In genomic region chr1:9590201-9590600, GRCh38 we compare ENCODE assay signal across 7 cellular contexts. TPM values are rescaled to one million over a fixed set of nuclear protein-coding genes. Genes with fewer than 3 reads are reported as not detected.
A peak's percentile ranks its signal among the peaks of the same experiment; 100 is the strongest.
DNase-seq lines count a peak whose midpoint lies in the region; ATAC-seq, FAIRE-seq and TF ChIP-seq lines count a peak whose summit lies in the region.

No MANE protein-coding gene starts in this region.

- POLR2A ChIA-PET in IMR-90 (lab: Charles Lee; ENCODE audit: unreplicated experiment) = no interaction called here
- POLR2A ChIA-PET in GM12878 (lab: Charles Lee) = interaction anchor here (0.7 to 1.6 kb wide), 4 partner anchors 25 to 65 kb away, joined by 3 to 8 read pairs (median 4); no protein-coding TSS in a partner anchor

- H2AK5ac ChIP-seq in IMR-90 (ENCODE audit: low read depth, low read length) = 0 out of 2 replicates have a peak overlapping the region, but pooled peaks have one; percentile 1

- H3K27ac ChIP-seq in DND-41 (ENCODE audit: low read length) = peak overlapping the region; percentile 78
- H3K27ac ChIP-seq in IMR-90 (ENCODE audit: insufficient read depth, low read length) = no peak overlapping the region
- H3K27ac ChIP-seq in GM12878 (ENCODE audit: control insufficient read depth, insufficient read depth) = no peak overlapping the region
- H3K27ac ChIP-seq in esophagus muscularis mucosa (replicated peaks in 1 of 4) = peak overlapping the region in 1 of 4 donors; percentile 75

- H2AFZ ChIP-seq in DND-41 (ENCODE audit: low read depth, low read length) (no peak overlapping the region), IMR-90 (replicated peaks; ENCODE audit: low read length, poor library complexity) (peak overlapping the region; percentile 5), GM12878 (ENCODE audit: control insufficient read depth, low read depth, low read length) (no peak overlapping the region)

- TF ChIP-seq POLR2A in IMR-90 (IDR thresholded peaks at IDR 0.05; ENCODE audit: low read depth, low read length) = no peak
- no peak for TF ChIP-seq POLR2A in GM12878 (IDR thresholded peaks at IDR 0.05; ENCODE audit: low read depth, low read length)
- TF ChIP-seq POLR2A in esophagus muscularis mucosa (IDR thresholded peaks at IDR 0.05; ENCODE audit: low read depth) = no peak

- in situ Hi-C loops in IMR-90 (cut with MboI; ENCODE audit: low sequenced_read_pairs) (no loop called here), GM12878 (cut with MboI) (no loop called here)

- WGBS in IMR-90 (ENCODE audit: extremely low coverage in 2 of 2, insufficient read length in 1 of 2), 2 experiments = 91% methylated on average over 4 of the region's 7 CpGs; no CpG with 5 or more reads in 1 of the 2 experiments
- 52% methylated on average over 7 of the region's 7 CpGs for WGBS in GM12878 (ENCODE audit: insufficient coverage, insufficient replicate concordance, low lambda C conversion rate, missing lambda C conversion rate)
- WGBS in esophagus muscularis mucosa = 81% methylated on average over 7 of the region's 7 CpGs

- H3K9me3 ChIP-seq in DND-41 (ENCODE audit: insufficient read depth, low read length, severe bottlenecking) (no peaks in the 10 kb centered on the region), IMR-90 (ENCODE audit: control insufficient read depth, insufficient read depth, low read length) (no peaks in the 10 kb centered on the region), GM12878 (replicated peaks; ENCODE audit: control insufficient read depth, insufficient read depth, low read length) (no peaks in the 10 kb centered on the region), esophagus muscularis mucosa (no peaks in the 10 kb centered on the region)

- H3K79me2 ChIP-seq in DND-41 (ENCODE audit: insufficient read depth, low read length) (peaks cover 64% of the 10 kb centered on the region), GM12878 (ENCODE audit: control insufficient read depth, insufficient read depth, low read length) (peaks cover 54% of the 10 kb centered on the region)

- no peak for FAIRE-seq in GM12878 (lab: Jason Lieb, UNC)

- H3K9me3 Mint-ChIP-seq in nephron = no peaks in the 10 kb centered on the region

- H3K14ac ChIP-seq in IMR-90 (replicated peaks; ENCODE audit: low read depth, low read length) = no peak overlapping the region

- peaks cover 37% of the 10 kb centered on the region for H3K4me1 Mint-ChIP-seq in nephron

- SMC1A ChIA-PET in GM12878 (lab: Charles Lee; ENCODE audit: uncharacterized antibody, unreplicated experiment) = interaction anchor here (0.8 to 1.5 kb wide), 8 partner anchors 27 to 510 kb away, joined by 3 to 5 read pairs (median 3); no protein-coding TSS in a partner anchor

- H3K27me3 Mint-ChIP-seq in nephron (ENCODE audit: low read depth) = no peaks in the 10 kb centered on the region

- 0 out of 2 replicates have a peak overlapping the region, but pooled peaks have one; percentile 79 for H3K23ac ChIP-seq in IMR-90 (ENCODE audit: low read depth, low read length)

- no peak for DNase-seq in DND-41
- DNase-seq in IMR-90 = no peak
- DNase-seq in GM12878 (ENCODE audit: low read depth, low spot score) = no peak
- DNase-seq in activated CD4-positive, CD25-positive, alpha-beta regulatory T cell (lab: John Stamatoyannopoulos, UW) = no peak
- no peak for DNase-seq in esophagus muscularis mucosa (ENCODE audit: extremely low spot score)

- peaks cover 23% of the 10 kb centered on the region for H3K36me3 ChIP-seq in DND-41 (ENCODE audit: insufficient read depth, low read length)
- H3K36me3 ChIP-seq in IMR-90 (ENCODE audit: control insufficient read depth, insufficient read depth, low read length) = no peaks in the 10 kb centered on the region
- no peaks in the 10 kb centered on the region; a peak in 1 of 4 replicates for H3K36me3 ChIP-seq in GM12878 (ENCODE audit: control insufficient read depth in 2 of 2, insufficient read depth in 2 of 2, low read length in 1 of 2)
- H3K36me3 ChIP-seq in esophagus muscularis mucosa = no peaks in the 10 kb centered on the region

- no peak overlapping the region for H4K8ac ChIP-seq in IMR-90 (ENCODE audit: low read depth in 2 of 2, low read length in 2 of 2)

- H4K91ac ChIP-seq in IMR-90 (ENCODE audit: insufficient read depth, low read depth, low read length) = no peak overlapping the region

- no peak overlapping the region for H3K4ac ChIP-seq in IMR-90 (ENCODE audit: low read depth, low read length)

- no TSS peak for BruUV-seq in IMR-90 (replicated peaks; lab: Mats Ljungman, UMichigan)
- no TSS peak for BruUV-seq in GM12878 (replicated peaks; lab: Mats Ljungman, UMichigan)

- H3K18ac ChIP-seq in IMR-90 (ENCODE audit: low read depth, low read length) = no peak overlapping the region

- H2BK120ac ChIP-seq in IMR-90 (ENCODE audit: low read depth, low read length) = no peak overlapping the region

- TF ChIP-seq CTCF in DND-41 (IDR thresholded peaks at IDR 0.05; ENCODE audit: borderline replicate concordance, extremely low read depth, low read length, poor library complexity, severe bottlenecking) (no peak), IMR-90 (conservative IDR thresholded peaks at IDR 0.05; ENCODE audit: low read depth, low read length) (no peak), GM12878 (IDR thresholded peaks at IDR 0.05 in 2 of 3, conservative IDR thresholded peaks at IDR 0.05 in 1 of 3; ENCODE audit: control insufficient read depth in 2 of 3, extremely low read depth in 1 of 3, insufficient read depth in 1 of 3, low read depth in 3 of 3, low read length in 3 of 3) (no peak), nephron (IDR thresholded peaks at IDR 0.05; ENCODE audit: unreplicated experiment in 3 of 3) (no peak), esophagus muscularis mucosa (IDR thresholded peaks at IDR 0.05) (no peak)

- RAD21 ChIA-PET in GM12878 (lab: Charles Lee; ENCODE audit: unreplicated experiment) = interaction anchor here (1.1 to 2.9 kb wide), 6 partner anchors 25 to 278 kb away, joined by 3 to 13 read pairs (median 6); no protein-coding TSS in a partner anchor

- no peak overlapping the region for H4K5ac ChIP-seq in IMR-90 (ENCODE audit: low read depth, low read length)

- H2BK15ac ChIP-seq in IMR-90 (ENCODE audit: low read depth, low read length) = no peak overlapping the region

- H3K4me2 ChIP-seq in DND-41 (ENCODE audit: insufficient read depth, low read length) (peak overlapping the region; percentile 96), IMR-90 (ENCODE audit: low read depth, low read length) (no peak overlapping the region; the same call in 1 of the 2 replicates), GM12878 (ENCODE audit: control insufficient read depth, insufficient read depth) (peak overlapping the region; percentile 95)

- H4K20me1 ChIP-seq in DND-41 (ENCODE audit: insufficient read depth, low read length) = peaks cover 61% of the 10 kb centered on the region
- H4K20me1 ChIP-seq in IMR-90 (ENCODE audit: insufficient read depth, low read length) = peaks cover 36% of the 10 kb centered on the region
- peaks cover 3% of the 10 kb centered on the region; the same call in 1 of the 2 replicates for H4K20me1 ChIP-seq in GM12878 (ENCODE audit: control insufficient read depth, insufficient read depth)

- H3K9me1 ChIP-seq in IMR-90 (ENCODE audit: insufficient read depth, low read length) = peaks cover 21% of the 10 kb centered on the region

- intact Hi-C loops in IMR-90 (cut with micrococcal nuclease) = no loop called here
- intact Hi-C loops in GM12878 (cut with micrococcal nuclease; ENCODE audit: unreplicated experiment) = no loop called here
- intact Hi-C loops in esophagus muscularis mucosa (cut with DNase I) = no loop called here

- H3K27ac Mint-ChIP-seq in nephron = no peak overlapping the region

- H2AK9ac ChIP-seq in IMR-90 (replicated peaks; ENCODE audit: low read depth, low read length, poor library complexity) = peak overlapping the region; percentile 74

- H3K4me3 Mint-ChIP-seq in nephron = peak overlapping the region; percentile 86 to 94 (median 93)

- H3K4me3 ChIP-seq in DND-41 (ENCODE audit: low read depth in 1 of 2, low read length in 2 of 2) (peak overlapping the region; percentile 81 to 87; a peak in 3 of 4 replicates), IMR-90 (ENCODE audit: insufficient read depth, low read depth, low read length) (no peak overlapping the region), GM12878 (peak overlapping the region; percentile 73), esophagus muscularis mucosa (peak overlapping the region in 2 of 4 donors; percentile 70 to 84)

- no peaks in the 10 kb centered on the region for H3K36me3 Mint-ChIP-seq in nephron (ENCODE audit: low read depth)

- TF ChIP-seq RAD21 in IMR-90 (IDR thresholded peaks at IDR 0.05; ENCODE audit: low read length) (no peak), GM12878 (IDR thresholded peaks at IDR 0.05; ENCODE audit: insufficient read depth, low read depth, low read length) (no peak)

- H3K9ac ChIP-seq in DND-41 (ENCODE audit: low read depth, low read length) = peak overlapping the region; percentile 77
- no peak overlapping the region for H3K9ac ChIP-seq in IMR-90 (ENCODE audit: low read depth, low read length)
- peak overlapping the region; percentile 81 for H3K9ac ChIP-seq in GM12878 (ENCODE audit: control insufficient read depth, insufficient read depth, low read length)

- ATAC-seq in DND-41 (ENCODE audit: insufficient read depth, low read depth) = no peak
- no peak for ATAC-seq in IMR-90 (ENCODE audit: low read depth)
- ATAC-seq in GM12878 = no peak
- no peak for ATAC-seq in GM19328 (IDR thresholded peaks at IDR 0.05; ENCODE audit: unreplicated experiment)

- peaks cover 16 to 57% of the 10 kb centered on the region in 2 experiments for H3K79me1 ChIP-seq in IMR-90 (ENCODE audit: low read depth in 1 of 2, low read length in 2 of 2)

- TF ChIP-seq EP300 in GM12878 (IDR thresholded peaks at IDR 0.05; ENCODE audit: borderline replicate concordance in 1 of 2, control insufficient read depth in 1 of 2, low read depth in 2 of 2, low read length in 2 of 2) (no peak; a peak in 1 of 4 replicates), esophagus muscularis mucosa (IDR thresholded peaks at IDR 0.05) (no peak)

- no peak overlapping the region for H3K56ac ChIP-seq in IMR-90 (ENCODE audit: extremely low read depth, insufficient read depth, low read length)

- dilution Hi-C loops in IMR-90 (cut with HindIII; ENCODE audit: low sequenced_read_pairs, unreplicated experiment) = no loop called here

- no peak overlapping the region for H2BK20ac ChIP-seq in IMR-90 (ENCODE audit: low read depth, low read length)

- CTCF ChIA-PET in IMR-90 (lab: Yijun Ruan, JAX) = interaction anchor here (1.4 kb wide), 1 partner anchor 24 kb away, joined by 5 read pairs; no protein-coding TSS in a partner anchor
- CTCF ChIA-PET in GM12878 (lab: Yijun Ruan, JAX) = interaction anchor here (0.6 to 4.9 kb wide), 15 partner anchors 14 to 352 kb away, joined by 3 to 37 read pairs (median 4); no protein-coding TSS in a partner anchor

- H3K4me1 ChIP-seq in DND-41 (ENCODE audit: insufficient read depth, low read length) (peaks cover 55% of the 10 kb centered on the region), IMR-90 (ENCODE audit: control insufficient read depth, insufficient read depth, low read length) (peaks cover 15% of the 10 kb centered on the region), GM12878 (ENCODE audit: control insufficient read depth, insufficient read depth, low read length) (peaks cover 28% of the 10 kb centered on the region), esophagus muscularis mucosa (peaks cover 49 to 69% (median 58%) of the 10 kb centered on the region in 4 donors)

- H2BK5ac ChIP-seq in IMR-90 (ENCODE audit: low read depth, low read length, poor library complexity, severe bottlenecking) = no peak overlapping the region

- H3K27me3 ChIP-seq in DND-41 (ENCODE audit: insufficient read depth, low read length, poor library complexity) (no peaks in the 10 kb centered on the region), IMR-90 (ENCODE audit: control insufficient read depth, insufficient read depth, low read length) (no peaks in the 10 kb centered on the region), GM12878 (replicated peaks in 1 of 2; ENCODE audit: control insufficient read depth in 2 of 2, insufficient read depth in 2 of 2, low read length in 1 of 2) (no peaks in the 10 kb centered on the region), esophagus muscularis mucosa (no peaks in the 10 kb centered on the region)

RNA-seq across cellular contexts. Expression of gene TMEM201, which starts 1.5 kb away (rescaled TPM):
- total RNA-seq in IMR-90 (2012; rRNA removed) (1.3 and 1.9 TPM in 2 replicates), GM12878 (2014; rRNA removed) (6.9 and 8.4 TPM in 2 replicates), GM12878 (2014; rRNA removed; fragmentation: Illumina TruSeq; extraction: Trizol) (2.8 and 2.9 TPM in 2 replicates), GM12878 (2021) (24.5 and 26.6 TPM in 2 replicates), esophagus muscularis mucosa (10 to 100 TPM in 1 of 4 donors, 1 to 10 TPM in 3; 6.8 to 10.5 (median 8.2) TPM)
- polyA plus RNA-seq in IMR-90 (2012; rRNA removed) (8.7 and 9.4 TPM in 2 replicates), GM12878 (2011; rRNA removed) (0.78 and 1.9 TPM in 2 replicates), GM12878 (2014; fragmentation: Illumina TruSeq; extraction: Trizol) (1.6 and 3.7 TPM in 2 replicates), GM12878 (2014; fragmentation: Nextera tagmentation; extraction: Ambion mirVana) (under 1 TPM; 0.13 to 0.33 TPM), GM12878 (2014; rRNA removed) (11.3 and 12.5 TPM in 2 replicates), GM12878 (2016; fragmentation: Nextera tagmentation; extraction: Ambion mirVana) (10 to 100 TPM; 13.0 to 17.8 TPM)
- 5.6 and 9.3 TPM in 2 replicates for polyA plus RNA-seq in IMR-90 (2012; cell fraction: cytosol; rRNA removed)
- polyA plus RNA-seq in IMR-90 (2012; cell fraction: nucleus; rRNA removed; ENCODE audit: low replicate concordance) = 11.7 and 31.4 TPM in 2 replicates
- 28.8 and 32.8 TPM in 2 replicates for total RNA-seq in GM12878 (2013; cell fraction: nucleolus; rRNA removed)
- 3.0 TPM for polyA plus RNA-seq in GM12878 (2011; ENCODE audit: low read depth)
- polyA plus RNA-seq in GM12878 (2011; cell fraction: cytosol; rRNA removed) = 2.9 and 3.3 TPM in 2 replicates
- 18.5 and 27.8 TPM in 2 replicates for polyA plus RNA-seq in GM12878 (2011; cell fraction: nucleus; rRNA removed)
- 7.9 and 8.5 TPM in 2 replicates for polyA plus RNA-seq in GM12878 (2012)
- 3.7 and 7.5 TPM in 2 replicates for polyA minus RNA-seq in GM12878 (2011; rRNA and poly(A)+ RNA removed)
- 6.1 and 8.2 TPM in 2 replicates for polyA minus RNA-seq in GM12878 (2011; cell fraction: cytosol; rRNA and poly(A)+ RNA removed)
- 10.6 and 23.4 TPM in 2 replicates for polyA minus RNA-seq in GM12878 (2011; cell fraction: nucleus; rRNA and poly(A)+ RNA removed)

RNA-seq across cellular contexts. Expression of gene SLC25A33, which starts 50.9 kb away (rescaled TPM):
- 3.0 and 3.6 TPM in 2 replicates for total RNA-seq in IMR-90 (2012; rRNA removed)
- 2.5 and 2.7 TPM in 2 replicates for polyA plus RNA-seq in IMR-90 (2012; rRNA removed)
- polyA plus RNA-seq in IMR-90 (2012; cell fraction: cytosol; rRNA removed) = 1.5 and 1.6 TPM in 2 replicates
- 0.97 and 1.9 TPM in 2 replicates for polyA plus RNA-seq in IMR-90 (2012; cell fraction: nucleus; rRNA removed; ENCODE audit: low replicate concordance)
- 2.7 and 3.3 TPM in 2 replicates for total RNA-seq in GM12878 (2013; cell fraction: nucleolus; rRNA removed)
- 9.0 and 10.8 TPM in 2 replicates for total RNA-seq in GM12878 (2014; rRNA removed)
- 7.7 and 8.3 TPM in 2 replicates for total RNA-seq in GM12878 (2014; rRNA removed; fragmentation: Illumina TruSeq; extraction: Trizol)
- 8.4 and 8.6 TPM in 2 replicates for total RNA-seq in GM12878 (2021)
- 3.8 TPM for polyA plus RNA-seq in GM12878 (2011; ENCODE audit: low read depth)
- polyA plus RNA-seq in GM12878 (2011; rRNA removed) = 7.0 and 8.5 TPM in 2 replicates
- 5.1 and 5.6 TPM in 2 replicates for polyA plus RNA-seq in GM12878 (2011; cell fraction: cytosol; rRNA removed)
- 2.2 and 3.2 TPM in 2 replicates for polyA plus RNA-seq in GM12878 (2011; cell fraction: nucleus; rRNA removed)
- polyA plus RNA-seq in GM12878 (2012) = 4.1 and 4.3 TPM in 2 replicates
- 7.2 and 8.2 TPM in 2 replicates for polyA plus RNA-seq in GM12878 (2014; fragmentation: Illumina TruSeq; extraction: Trizol)
- 1 to 10 TPM; 1.7 to 4.7 TPM for polyA plus RNA-seq in GM12878 (2014; fragmentation: Nextera tagmentation; extraction: Ambion mirVana)
- polyA plus RNA-seq in GM12878 (2014; rRNA removed) = 8.7 and 9.0 TPM in 2 replicates
- polyA plus RNA-seq in GM12878 (2016; fragmentation: Nextera tagmentation; extraction: Ambion mirVana) = 10 to 100 TPM in 1 of 2 experiments, 1 to 10 TPM in 1; 8.8 to 11.2 TPM
- 3.7 and 3.9 TPM in 2 replicates for polyA minus RNA-seq in GM12878 (2011; rRNA and poly(A)+ RNA removed)
- polyA minus RNA-seq in GM12878 (2011; cell fraction: cytosol; rRNA and poly(A)+ RNA removed) = 2.5 and 3.8 TPM in 2 replicates
- 1.3 and 3.1 TPM in 2 replicates for polyA minus RNA-seq in GM12878 (2011; cell fraction: nucleus; rRNA and poly(A)+ RNA removed)
- total RNA-seq in esophagus muscularis mucosa = 10 to 100 TPM in 1 of 4 donors, 1 to 10 TPM in 3; 5.1 to 15.6 (median 8.9) TPM
